ENCODE assay signal across 1 cellular context in the genomic region with DNA sequence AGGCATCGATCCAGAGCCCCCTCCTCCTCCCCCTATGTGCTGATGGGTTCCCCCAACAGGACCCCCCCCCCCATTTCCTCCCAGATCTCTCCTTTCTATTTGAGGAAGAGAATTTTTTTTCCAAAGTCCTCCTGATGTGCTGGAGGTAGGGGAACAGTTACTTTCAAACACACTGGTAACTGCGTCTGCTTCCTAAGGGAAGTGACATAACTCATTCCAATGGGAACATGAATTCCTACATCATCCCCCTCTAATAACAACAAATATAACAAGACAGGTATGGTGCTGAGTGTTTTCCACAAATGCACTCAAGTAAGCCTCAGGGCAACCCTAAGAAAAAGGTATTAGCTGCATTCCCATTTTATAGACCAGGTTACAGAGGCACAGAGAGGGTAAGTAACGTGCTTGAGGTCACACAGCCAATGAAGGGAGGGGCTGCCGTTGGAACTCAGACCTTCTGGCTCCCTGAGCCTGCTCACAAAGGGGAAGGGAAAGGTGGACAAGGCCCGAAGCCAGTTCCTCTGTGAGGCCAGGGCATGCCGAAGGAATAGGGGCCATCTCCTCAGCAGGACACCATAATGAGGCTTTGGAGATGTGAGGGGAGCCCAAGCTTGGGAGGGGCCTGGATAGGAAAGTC.
TF ChIP-seq lines count a peak whose summit lies in the region.

No MANE protein-coding gene starts in this region.

TF ChIP-seq in K562, 482 proteins besides CTCF, POLR2A, EP300 and RAD21 (continued from another document):
- TF ChIP-seq CREB1 (IDR thresholded peaks at IDR 0.05): no peak
- no peak for TF ChIP-seq CREB1 (CRISPR knock-in tag; IDR thresholded peaks at IDR 0.05)
- peak; percentile 35 to 60; a peak in 3 of 4 replicates for TF ChIP-seq KDM1A (IDR thresholded peaks at IDR 0.05)
- TF ChIP-seq, protein P1, sequence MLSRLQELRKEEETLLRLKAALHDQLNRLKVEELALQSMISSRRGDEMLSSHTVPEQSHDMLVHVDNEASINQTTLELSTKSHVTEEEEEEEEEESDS (CRISPR knock-in tag; IDR thresholded peaks at IDR 0.05): no peak
- no peak for TF ChIP-seq NONO (IDR thresholded peaks at IDR 0.05; ENCODE audit: low read depth in 2 of 2, low read length in 1 of 2)
- TF ChIP-seq, protein P2, sequence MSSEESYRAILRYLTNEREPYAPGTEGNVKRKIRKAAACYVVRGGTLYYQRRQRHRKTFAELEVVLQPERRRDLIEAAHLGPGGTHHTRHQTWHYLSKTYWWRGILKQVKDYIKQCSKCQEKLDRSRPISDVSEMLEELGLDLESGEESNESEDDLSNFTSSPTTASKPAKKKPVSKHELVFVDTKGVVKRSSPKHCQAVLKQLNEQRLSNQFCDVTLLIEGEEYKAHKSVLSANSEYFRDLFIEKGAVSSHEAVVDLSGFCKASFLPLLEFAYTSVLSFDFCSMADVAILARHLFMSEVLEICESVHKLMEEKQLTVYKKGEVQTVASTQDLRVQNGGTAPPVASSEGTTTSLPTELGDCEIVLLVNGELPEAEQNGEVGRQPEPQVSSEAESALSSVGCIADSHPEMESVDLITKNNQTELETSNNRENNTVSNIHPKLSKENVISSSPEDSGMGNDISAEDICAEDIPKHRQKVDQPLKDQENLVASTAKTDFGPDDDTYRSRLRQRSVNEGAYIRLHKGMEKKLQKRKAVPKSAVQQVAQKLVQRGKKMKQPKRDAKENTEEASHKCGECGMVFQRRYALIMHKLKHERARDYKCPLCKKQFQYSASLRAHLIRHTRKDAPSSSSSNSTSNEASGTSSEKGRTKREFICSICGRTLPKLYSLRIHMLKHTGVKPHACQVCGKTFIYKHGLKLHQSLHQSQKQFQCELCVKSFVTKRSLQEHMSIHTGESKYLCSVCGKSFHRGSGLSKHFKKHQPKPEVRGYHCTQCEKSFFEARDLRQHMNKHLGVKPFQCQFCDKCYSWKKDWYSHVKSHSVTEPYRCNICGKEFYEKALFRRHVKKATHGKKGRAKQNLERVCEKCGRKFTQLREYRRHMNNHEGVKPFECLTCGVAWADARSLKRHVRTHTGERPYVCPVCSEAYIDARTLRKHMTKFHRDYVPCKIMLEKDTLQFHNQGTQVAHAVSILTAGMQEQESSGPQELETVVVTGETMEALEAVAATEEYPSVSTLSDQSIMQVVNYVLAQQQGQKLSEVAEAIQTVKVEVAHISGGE (CRISPR knock-in tag; IDR thresholded peaks at IDR 0.05): no peak
- no peak for TF ChIP-seq SMAD2 (IDR thresholded peaks at IDR 0.05; ENCODE audit: low read depth, low read length)
- 0 out of 2 replicates have a peak, but pooled peaks have one; percentile 25 for TF ChIP-seq HDAC2 (IDR thresholded peaks at IDR 0.05)
- no peak for TF ChIP-seq ZBTB1 (CRISPR knock-in tag; IDR thresholded peaks at IDR 0.05; ENCODE audit: borderline replicate concordance, low read depth)
- TF ChIP-seq FOXJ3 (CRISPR knock-in tag; IDR thresholded peaks at IDR 0.05): no peak
- no peak for TF ChIP-seq LARP7 (IDR thresholded peaks at IDR 0.05)
TF ChIP-seq in K562: peak in this region for 6.
